8 cellular contexts compared by ENCODE assay signal in genomic region chr17:80761421-80761871, GRCh38.
DNase-seq lines count a peak whose midpoint lies in the region; ATAC-seq and TF ChIP-seq lines count a peak whose summit lies in the region.

No MANE protein-coding gene starts in this region.

- ATAC-seq in body of pancreas = no peak
- ATAC-seq in GM19455 (IDR thresholded peaks at IDR 0.05; ENCODE audit: unreplicated experiment) = no peak

- H3K4me1 ChIP-seq in SJCRH30 = peaks cover 29% of the 10 kb centered on the region
- H3K4me1 ChIP-seq in body of pancreas = no peaks in the 10 kb centered on the region

- DNase-seq in DMS53 (lab: John Stamatoyannopoulos, UW) (peak; percentile 69), SJCRH30 (peak; percentile 50 to 51), osteocyte (ENCODE audit: extremely low spot score, unreplicated experiment) (no peak), body of pancreas (no peak), inferior parietal cortex (ENCODE audit: extremely low spot score) (no peak), medulla oblongata (ENCODE audit: extremely low spot score) (no peak)
- DNase-seq in activated naive CD4-positive, alpha-beta T cell treated with anti-CD3 and anti-CD28 coated beads, Interleukin-2, amount 50 U/mL, for 16 hours = peak; percentile 76

- H3K36me3 Mint-ChIP-seq in osteocyte (ENCODE audit: unreplicated experiment) = no peaks in the 10 kb centered on the region

- 78 to 84% methylated on average over 15 of the region's 15 CpGs for WGBS in body of pancreas, 2 donors

- peak overlapping the region; percentile 64 for H3K4me3 Mint-ChIP-seq in osteocyte (ENCODE audit: unreplicated experiment)

- peak overlapping the region; percentile 92 for H3K27ac Mint-ChIP-seq in osteocyte (ENCODE audit: unreplicated experiment)

- H3K27ac ChIP-seq in SJCRH30 (peak overlapping the region; percentile 38), body of pancreas (no peak overlapping the region)

- H3K9me3 ChIP-seq in SJCRH30 (replicated peaks) = no peaks in the 10 kb centered on the region
- no peaks in the 10 kb centered on the region for H3K9me3 ChIP-seq in body of pancreas

- no peak overlapping the region for H3K4me3 ChIP-seq in SJCRH30
- no peak overlapping the region for H3K4me3 ChIP-seq in body of pancreas

- intact Hi-C loops in body of pancreas (cut with DNase I) = no loop called here

- no peaks in the 10 kb centered on the region for H3K9me3 Mint-ChIP-seq in osteocyte (ENCODE audit: unreplicated experiment)

- TF ChIP-seq POLR2A in body of pancreas (IDR thresholded peaks at IDR 0.05) = no peak

- H3K36me3 ChIP-seq in SJCRH30 (peaks cover 7% of the 10 kb centered on the region; the same call in 1 of the 2 replicates), body of pancreas (replicated peaks in 1 of 2; ENCODE audit: insufficient read depth in 1 of 2, low read depth in 2 of 2) (no peaks in the 10 kb centered on the region)

- H3K27me3 ChIP-seq in SJCRH30 (no peaks in the 10 kb centered on the region), body of pancreas (no peaks in the 10 kb centered on the region)

- TF ChIP-seq CTCF in osteocyte (IDR thresholded peaks at IDR 0.05) (no peak), body of pancreas (IDR thresholded peaks at IDR 0.05) (no peak)

- H3K4me1 Mint-ChIP-seq in osteocyte (ENCODE audit: unreplicated experiment) = peaks cover 36% of the 10 kb centered on the region

- no peaks in the 10 kb centered on the region for H3K27me3 Mint-ChIP-seq in osteocyte (ENCODE audit: unreplicated experiment)

Comparison
In these comparisons a context has a peak if more than half of its experiments do, and no peak if none do; other contexts are left out.
1. DNase-seq: peak in DMS53 (single experiment), SJCRH30 (2 of 2) and activated naive CD4-positive, alpha-beta T cell treated with anti-CD3 and anti-CD28 coated beads, Interleukin-2, amount 50 U/mL, for 16 hours (single experiment); none in osteocyte (single experiment), body of pancreas (0 of 4), inferior parietal cortex (single experiment) and medulla oblongata (single experiment).